Comparison of ENCODE assay signal across 8 cellular contexts in the genomic region with DNA sequence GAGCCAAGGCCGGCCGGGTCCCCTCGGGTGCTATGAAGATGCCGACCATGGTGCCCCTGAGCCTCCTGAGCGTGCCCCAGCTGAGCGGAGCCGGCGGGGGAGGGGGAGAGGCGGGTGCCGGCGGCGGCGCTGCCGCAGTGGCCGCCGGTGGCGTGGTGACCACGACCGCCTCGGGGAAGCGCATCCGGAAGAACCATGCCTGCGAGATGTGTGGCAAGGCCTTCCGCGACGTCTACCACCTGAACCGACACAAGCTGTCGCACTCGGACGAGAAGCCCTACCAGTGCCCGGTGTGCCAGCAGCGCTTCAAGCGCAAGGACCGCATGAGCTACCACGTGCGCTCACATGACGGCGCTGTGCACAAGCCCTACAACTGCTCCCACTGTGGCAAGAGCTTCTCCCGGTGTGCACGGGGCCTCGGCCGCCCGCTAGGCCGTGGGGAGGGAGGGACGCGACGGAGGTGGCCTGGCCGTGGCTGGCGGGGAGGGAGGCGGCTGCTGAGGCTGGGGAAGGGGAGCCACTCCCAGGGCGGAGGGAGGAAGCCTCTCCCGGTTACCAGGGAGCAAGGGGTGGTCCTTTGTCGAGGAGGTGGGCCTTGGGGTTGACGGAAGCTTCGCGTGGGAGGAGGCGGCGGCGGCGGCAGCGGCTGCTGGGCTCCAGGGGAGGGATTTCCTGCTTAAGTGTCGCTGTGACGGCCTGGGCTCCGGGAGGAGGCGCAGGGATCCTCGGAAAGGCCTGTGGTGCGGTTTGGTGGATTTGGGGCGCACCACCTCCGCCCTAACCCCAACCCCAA. TPM values are rescaled to one million over a fixed set of nuclear protein-coding genes. Genes with fewer than 3 reads are reported as not detected.
DNase-seq lines count a peak whose midpoint lies in the region; ATAC-seq and TF ChIP-seq lines count a peak whose summit lies in the region.

No MANE protein-coding gene starts in this region.

- no peak for ATAC-seq in GM19455 (IDR thresholded peaks at IDR 0.05; ENCODE audit: unreplicated experiment)

- DNase-seq in Caki2 (ENCODE audit: low read depth): peak; percentile 98
- DNase-seq in NCI-H460 (ENCODE audit: extremely low read depth, low read depth): peak; percentile 89
- DNase-seq in activated CD4-positive, alpha-beta T cell treated with anti-CD3 and anti-CD28 coated beads for 1 hour: peak; percentile 78
- peak; percentile 47 to 61 for DNase-seq in cerebellar nuclear complex (lab: John Stamatoyannopoulos, UW)
- no peak for DNase-seq in kidney epithelial cell (ENCODE audit: low read depth)
- DNase-seq in stimulated activated CD4-positive, alpha-beta T cell treated with anti-CD3 and anti-CD28 coated beads, Interleukin-15, amount 100 ng/mL, for 1 hour (ENCODE audit: low read depth in 1 of 2, low spot score in 1 of 2): peak; percentile 72 to 74

- no peaks in the 10 kb centered on the region for H3K9me3 ChIP-seq in HEK293 (ENCODE audit: control insufficient read depth, insufficient read depth, low read depth, low read length)

- H3K36me3 ChIP-seq in HEK293 (ENCODE audit: control insufficient read depth in 2 of 2, insufficient read depth in 1 of 2, low read length in 2 of 2) (peaks cover 0 to 54% of the 10 kb centered on the region in 2 experiments; a peak in 2 of 3 replicates), kidney epithelial cell (ENCODE audit: control insufficient read depth, insufficient read depth, low read length) (peaks cover 5% of the 10 kb centered on the region)

- CTCF ChIA-PET in HEK293 (lab: Yijun Ruan, JAX): interaction anchor here (0.6 to 3.0 kb wide), 13 partner anchors 8 to 1170 kb away, joined by 3 to 23 read pairs (median 3); partner anchors contain the start of genes HIRIP3, INO80E, MVP and PAGR1

- H3K27ac ChIP-seq in HEK293 (ENCODE audit: extremely low read depth, low read depth, low read length): peak overlapping the region; percentile 100

- H3K4me3 ChIP-seq in HEK293 (ENCODE audit: low read depth, low read length) (peak overlapping the region; percentile 67), kidney epithelial cell (ENCODE audit: low read depth, low read length) (peak overlapping the region; percentile 66)

- POLR2A ChIA-PET in HEK293 (lab: Yijun Ruan, JAX): interaction anchor here (0.7 to 4.0 kb wide), 14 partner anchors 11 to 211 kb away, joined by 3 to 106 read pairs (median 6); partner anchors contain the start of genes ASPHD1, KCTD13, KIF22 and MVP

- peaks cover 17% of the 10 kb centered on the region for H3K4me1 ChIP-seq in HEK293 (ENCODE audit: control insufficient read depth, insufficient read depth, low read length)

- TF ChIP-seq CTCF in HEK293 (tag by site-specific recombination; IDR thresholded peaks at IDR 0.05) (no peak), kidney epithelial cell (IDR thresholded peaks at IDR 0.05; ENCODE audit: insufficient read depth, low read length, poor library complexity, severe bottlenecking) (peak; percentile 50)

- in situ Hi-C loops in Caki2 (cut with HindIII; ENCODE audit: low pct_unique_long_range_greater_than_20kb, low sequenced_read_pairs): no loop called here

- H3K27me3 ChIP-seq in kidney epithelial cell (ENCODE audit: control insufficient read depth, insufficient read depth, low read length): no peaks in the 10 kb centered on the region

TF ChIP-seq in HEK293, 187 proteins besides CTCF, POLR2A, EP300 and RAD21:
- TF ChIP-seq TRIM28 (IDR thresholded peaks at IDR 0.05; ENCODE audit: borderline replicate concordance, low read length) (peak; percentile 59; the same call in 1 of the 2 replicates), ZNF16 (tag by site-specific recombination; IDR thresholded peaks at IDR 0.05; ENCODE audit: low read depth) (no peak), ZNF423 (tag by site-specific recombination; IDR thresholded peaks at IDR 0.05) (no peak)

RNA-seq across cellular contexts. Expression of gene MAZ, which starts 1.3 kb away (rescaled TPM):
- total RNA-seq in Caki2 (2014; rRNA removed; shearing (Covaris generic); ENCODE audit: low replicate concordance): 339 and 403 TPM in 2 replicates
- total RNA-seq in NCI-H460 (2014; rRNA removed; shearing (Covaris generic)): 206 and 220 TPM in 2 replicates
- polyA plus RNA-seq in NCI-H460 (2014; cell fraction: nucleus; rRNA removed): 297 and 324 TPM in 2 replicates
- total RNA-seq in kidney epithelial cell: 164 and 200 TPM in 2 replicates

RNA-seq across cellular contexts. Expression of gene PRRT2, which starts 4.4 kb away (rescaled TPM):
- not detected in 2 replicates for total RNA-seq in Caki2 (2014; rRNA removed; shearing (Covaris generic); ENCODE audit: low replicate concordance)
- total RNA-seq in NCI-H460 (2014; rRNA removed; shearing (Covaris generic)): 0.20 and 0.22 TPM in 2 replicates
- polyA plus RNA-seq in NCI-H460 (2014; cell fraction: nucleus; rRNA removed): 0.70 TPM in 1 of 2 replicates, not detected in the other
- total RNA-seq in kidney epithelial cell: 0.27 and 0.29 TPM in 2 replicates

RNA-seq across cellular contexts. Expression of gene PAGR1, which starts 8.3 kb away (rescaled TPM):
- 117 and 122 TPM in 2 replicates for total RNA-seq in Caki2 (2014; rRNA removed; shearing (Covaris generic); ENCODE audit: low replicate concordance)
- total RNA-seq in NCI-H460 (2014; rRNA removed; shearing (Covaris generic)): 23.3 and 25.8 TPM in 2 replicates
- polyA plus RNA-seq in NCI-H460 (2014; cell fraction: nucleus; rRNA removed): 40.0 and 47.2 TPM in 2 replicates
- total RNA-seq in kidney epithelial cell: 40.1 and 53.9 TPM in 2 replicates

RNA-seq across cellular contexts. Expression of gene MVP, which starts 12.6 kb away (rescaled TPM):
- total RNA-seq in Caki2 (2014; rRNA removed; shearing (Covaris generic); ENCODE audit: low replicate concordance): 282 and 291 TPM in 2 replicates
- 32.9 and 35.9 TPM in 2 replicates for total RNA-seq in NCI-H460 (2014; rRNA removed; shearing (Covaris generic))
- 18.9 and 21.7 TPM in 2 replicates for polyA plus RNA-seq in NCI-H460 (2014; cell fraction: nucleus; rRNA removed)
- total RNA-seq in kidney epithelial cell: 194 and 209 TPM in 2 replicates

RNA-seq across cellular contexts. Expression of gene KIF22, which starts 17.1 kb away (rescaled TPM):
- 168 and 188 TPM in 2 replicates for total RNA-seq in Caki2 (2014; rRNA removed; shearing (Covaris generic); ENCODE audit: low replicate concordance)
- 80.3 and 87.9 TPM in 2 replicates for total RNA-seq in NCI-H460 (2014; rRNA removed; shearing (Covaris generic))
- 341 and 412 TPM in 2 replicates for polyA plus RNA-seq in NCI-H460 (2014; cell fraction: nucleus; rRNA removed)
- 24.2 and 27.5 TPM in 2 replicates for total RNA-seq in kidney epithelial cell
